ENCODE assay signal across 22 cellular contexts in the genomic region with DNA sequence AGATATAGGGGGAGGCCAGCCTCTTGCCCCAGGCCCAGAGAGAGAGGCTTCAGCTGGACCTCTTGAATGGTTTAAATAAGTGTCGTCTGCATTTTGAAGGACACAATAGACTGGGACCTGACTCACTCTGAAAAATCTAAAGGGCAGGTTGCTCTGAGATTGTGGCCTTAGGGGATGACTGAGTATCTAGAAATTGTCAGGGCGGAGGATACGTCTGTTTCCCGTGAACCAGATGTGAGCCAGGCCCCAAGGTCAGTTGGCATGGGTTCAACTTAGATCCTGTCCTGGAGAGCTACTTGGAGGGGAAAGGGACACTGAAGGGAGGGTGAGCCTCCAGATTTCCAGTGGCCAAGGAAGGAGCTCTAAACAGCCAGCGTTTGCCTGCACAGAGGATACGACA.
DNase-seq lines count a peak whose midpoint lies in the region; ATAC-seq, FAIRE-seq and TF ChIP-seq lines count a peak whose summit lies in the region.
"Had no signal": no experiment of that assay in that cellular context is flagged by ENCODE, and none has a peak within 500 bp of the region (broad histone marks: within the 10 kb centered on the region; RNA-seq: fewer than 3 reads in every experiment).

No MANE protein-coding gene starts in this region.

- no peak overlapping the region for H3K27ac ChIP-seq in liver (ENCODE audit: low read depth in 1 of 2, low read length in 2 of 2)
- no peak overlapping the region for H3K27ac ChIP-seq in HepG2 (ENCODE audit: extremely low read length, insufficient read depth, low read length)
- H3K27ac ChIP-seq in CD4-positive, alpha-beta T cell (ENCODE audit: low read depth, low read length): no peak overlapping the region
- H3K27ac ChIP-seq: cardiac muscle cell, prostate gland, RWPE1, suprapubic skin had no signal

- no TSS peak for BruUV-seq in HepG2 (replicated peaks; lab: Mats Ljungman, UMichigan)

- no peaks in the 10 kb centered on the region for H3K27me3 Mint-ChIP-seq in CD4-positive, alpha-beta T cell
- H3K27me3 Mint-ChIP-seq: natural killer cell treated with Interleukin-12 subunit alpha and Interleukin-12 subunit beta and Interleukin-15 and Interleukin-18, amount 100 ng/mL, for 72 hours had no signal

- in situ Hi-C loops in HepG2 (cut with HindIII; ENCODE audit: extremely low pct_ligation_motif_present, low pct_unique_long_range_greater_than_20kb): no loop called here
- in situ Hi-C loops in GM13976 (cut with MboI; ENCODE audit: low sequenced_read_pairs, unreplicated experiment): no loop called here

- no peaks in the 10 kb centered on the region for H3K4me1 Mint-ChIP-seq in CD4-positive, alpha-beta T cell (ENCODE audit: low read depth)

- H3K36me3 Mint-ChIP-seq in CD4-positive, alpha-beta T cell (ENCODE audit: low read depth): no peaks in the 10 kb centered on the region
- H3K36me3 Mint-ChIP-seq: natural killer cell treated with Interleukin-12 subunit alpha and Interleukin-12 subunit beta and Interleukin-15 and Interleukin-18, amount 100 ng/mL, for 72 hours had no signal

- no peak overlapping the region for H3K4me2 ChIP-seq in HepG2 (ENCODE audit: low read depth, low read length)

- no peak overlapping the region for H3K4me3 Mint-ChIP-seq in CD4-positive, alpha-beta T cell
- H3K4me3 Mint-ChIP-seq: CD14-positive monocyte; natural killer cell treated with Interleukin-12 subunit alpha and Interleukin-12 subunit beta and Interleukin-15 and Interleukin-18, amount 100 ng/mL, for 72 hours had no signal

- POLR2A ChIA-PET in HepG2 (lab: Yijun Ruan, JAX): interaction anchor here (0.6 kb wide), 1 partner anchor 110 kb away, joined by 3 read pairs; a partner anchor contains a TSS
- POLR2A ChIA-PET in CD4-positive, alpha-beta T cell (lab: Charles Lee): no interaction called here

- no peaks in the 10 kb centered on the region for H3K9me3 Mint-ChIP-seq in CD4-positive, alpha-beta T cell
- H3K9me3 Mint-ChIP-seq: natural killer cell treated with Interleukin-12 subunit alpha and Interleukin-12 subunit beta and Interleukin-15 and Interleukin-18, amount 100 ng/mL, for 72 hours had no signal

- TF ChIP-seq CTCF in liver (IDR thresholded peaks at IDR 0.05; ENCODE audit: low read depth, low read length, missing input control) (no peak), HepG2 (CRISPR knock-in tag; IDR thresholded peaks at IDR 0.05) (no peak), GM13976 (IDR thresholded peaks at IDR 0.05; ENCODE audit: borderline replicate concordance, control extremely low read depth, extremely low read depth, insufficient read depth, missing control alignments) (no peak)
- TF ChIP-seq CTCF in CD4-positive, alpha-beta T cell (IDR thresholded peaks at IDR 0.05): no peak

- no peak for TF ChIP-seq EP300 in HepG2 (IDR thresholded peaks at IDR 0.05; ENCODE audit: low read depth in 2 of 2, low read length in 2 of 2)
- TF ChIP-seq EP300 in HepG2 (CRISPR knock-in tag; IDR thresholded peaks at IDR 0.05; ENCODE audit: borderline replicate concordance): no peak

- H3K9ac ChIP-seq in liver (ENCODE audit: low read depth in 1 of 2, low read length in 2 of 2) (no peak overlapping the region), HepG2 (ENCODE audit: insufficient read depth, low read depth, low read length) (no peak overlapping the region)

- peak in 1 of 2 donors; percentile 36 for TF ChIP-seq RAD21 in liver (IDR thresholded peaks at IDR 0.05)
- TF ChIP-seq RAD21 in HepG2 (CRISPR knock-in tag; IDR thresholded peaks at IDR 0.05): no peak

- no peak for TF ChIP-seq POLR2A in HepG2 (IDR thresholded peaks at IDR 0.05; ENCODE audit: insufficient read depth in 1 of 2, low read depth in 2 of 2, low read length in 2 of 2)

- CTCF ChIA-PET in HepG2 (lab: Yijun Ruan, JAX; ENCODE audit: low intra/inter-chr PET ratio, low total read pairs): no interaction called here
- CTCF ChIA-PET in CD4-positive, alpha-beta T cell (lab: Charles Lee): no interaction called here

- H3K36me3 ChIP-seq in liver (ENCODE audit: control insufficient read depth in 4 of 4, insufficient read depth in 3 of 4, low read depth in 1 of 4, low read length in 3 of 4) (no peaks in the 10 kb centered on the region), HepG2 (replicated peaks in 1 of 2; ENCODE audit: control insufficient read depth in 1 of 2, insufficient read depth in 2 of 2, low read length in 2 of 2) (peaks cover 2 to 5% of the 10 kb centered on the region in 2 experiments; a peak in 2 of 5 replicates)
- H3K36me3 ChIP-seq: cardiac muscle cell, prostate gland, suprapubic skin had no signal

- no peak for ATAC-seq in HepG2
- no peak for ATAC-seq in CD4-positive, alpha-beta T cell (ENCODE audit: poor library complexity)
- ATAC-seq: natural killer cell treated with Interleukin-12 subunit alpha and Interleukin-12 subunit beta and Interleukin-15 and Interleukin-18, amount 100 ng/mL, for 72 hours had no signal

- peaks cover 25% of the 10 kb centered on the region for H3K79me2 ChIP-seq in HepG2 (ENCODE audit: insufficient read depth, low read length)

- no peak overlapping the region for H2AFZ ChIP-seq in HepG2 (ENCODE audit: low read length)

- DNase-seq in HepG2 (ENCODE audit: low spot score) (no peak), dermis blood vessel endothelial cell (peak; percentile 89), lung microvascular endothelial cell (ENCODE audit: low read depth in 2 of 2) (peak; percentile 36 to 93), SW480 (ENCODE audit: low spot score) (no peak), GM13976 (ENCODE audit: low spot score) (no peak)
- no peak for DNase-seq in CD4-positive, alpha-beta T cell
- DNase-seq in stimulated activated CD8-positive, alpha-beta memory T cell treated with anti-CD3 and anti-CD28 coated beads, Interleukin-4, amount 100 ng/mL, for 48 hours: no peak
- DNase-seq: activated CD4-positive, alpha-beta T cell treated with anti-CD3 and anti-CD28 coated beads for 48 hours; activated CD8-positive, alpha-beta memory T cell treated with anti-CD3 and anti-CD28 coated beads, Interleukin-2, amount 50 U/mL, for 4 hours; activated effector memory CD4-positive, alpha-beta T cell treated with Interleukin-2 at 50 U/mL for 16 hours; DMS153; KG1; NCI-H1930; NCI-H510A; SW 1271 had no signal

- no peak overlapping the region for H3K27ac Mint-ChIP-seq in CD4-positive, alpha-beta T cell
- H3K27ac Mint-ChIP-seq: natural killer cell treated with Interleukin-12 subunit alpha and Interleukin-12 subunit beta and Interleukin-15 and Interleukin-18, amount 100 ng/mL, for 72 hours had no signal

- intact Hi-C loops in HepG2 (cut with micrococcal nuclease; ENCODE audit: unreplicated experiment): no loop called here
- intact Hi-C loops in CD4-positive, alpha-beta T cell (cut with DNase I, micrococcal nuclease): no loop called here

- no peak for FAIRE-seq in HepG2 (lab: Jason Lieb, UNC)

- H3K4me3 ChIP-seq in liver (ENCODE audit: low read depth in 1 of 3, low read length in 3 of 3): no peak overlapping the region
- no peak overlapping the region for H3K4me3 ChIP-seq in HepG2 (replicated peaks in 1 of 3; ENCODE audit: insufficient read depth in 1 of 3, low read depth in 2 of 3, low read length in 3 of 3)
- H3K4me3 ChIP-seq: cardiac muscle cell, prostate gland, suprapubic skin had no signal

- WGBS in liver: 72% methylated on average over 6 of the region's 6 CpGs
- 91% methylated on average over 4 of the region's 6 CpGs for WGBS in HepG2 (ENCODE audit: low lambda C conversion rate)

- H4K20me1 ChIP-seq in HepG2 (ENCODE audit: insufficient read depth, low read length): no peaks in the 10 kb centered on the region; the same call in 1 of the 2 replicates

- no peaks in the 10 kb centered on the region for H3K9me3 ChIP-seq in liver (ENCODE audit: control insufficient read depth in 4 of 4, low read length in 3 of 4)
- no peaks in the 10 kb centered on the region for H3K9me3 ChIP-seq in HepG2 (ENCODE audit: low read length)
- H3K9me3 ChIP-seq in CD4-positive, alpha-beta T cell (ENCODE audit: control insufficient read depth, low read length): no peaks in the 10 kb centered on the region
- H3K9me3 ChIP-seq: prostate gland, suprapubic skin had no signal

- H3K27me3 ChIP-seq in liver (ENCODE audit: control insufficient read depth in 4 of 4, insufficient read depth in 4 of 4, low read length in 3 of 4) (no peaks in the 10 kb centered on the region), HepG2 (ENCODE audit: control insufficient read depth in 1 of 2, insufficient read depth in 2 of 2, low read length in 2 of 2) (no peaks in the 10 kb centered on the region)
- no peaks in the 10 kb centered on the region for H3K27me3 ChIP-seq in CD4-positive, alpha-beta T cell (ENCODE audit: control insufficient read depth, insufficient read depth, low read length)
- H3K27me3 ChIP-seq: cardiac muscle cell, suprapubic skin had no signal

- H3K4me1 ChIP-seq in liver (ENCODE audit: control insufficient read depth in 4 of 4, insufficient read depth in 4 of 4, low read length in 3 of 4) (peaks cover 0 to 11% (median 3%) of the 10 kb centered on the region in 4 donors), HepG2 (ENCODE audit: insufficient read depth, low read length) (peaks cover 51% of the 10 kb centered on the region)
- H3K4me1 ChIP-seq: prostate gland had no signal

TF ChIP-seq in liver, 16 proteins besides CTCF, POLR2A, EP300 and RAD21:
- no peak for TF ChIP-seq GABPA (IDR thresholded peaks at IDR 0.05 in 1 of 2, conservative IDR thresholded peaks at IDR 0.05 in 1 of 2)
- no peak for TF ChIP-seq EGR1 (IDR thresholded peaks at IDR 0.05; ENCODE audit: low read depth in 2 of 2)
- peak; percentile 96 for TF ChIP-seq NR2F2 (IDR thresholded peaks at IDR 0.05)
- no peak for TF ChIP-seq FOXA2 (IDR thresholded peaks at IDR 0.05)

TF ChIP-seq in HepG2, 621 proteins besides CTCF, POLR2A, EP300 and RAD21 (continues in another document):
- TF ChIP-seq KDM6A (CRISPR knock-in tag; IDR thresholded peaks at IDR 0.05; ENCODE audit: low read depth): no peak
- no peak for TF ChIP-seq SALL1 (CRISPR knock-in tag; IDR thresholded peaks at IDR 0.05)
- TF ChIP-seq, protein P1, sequence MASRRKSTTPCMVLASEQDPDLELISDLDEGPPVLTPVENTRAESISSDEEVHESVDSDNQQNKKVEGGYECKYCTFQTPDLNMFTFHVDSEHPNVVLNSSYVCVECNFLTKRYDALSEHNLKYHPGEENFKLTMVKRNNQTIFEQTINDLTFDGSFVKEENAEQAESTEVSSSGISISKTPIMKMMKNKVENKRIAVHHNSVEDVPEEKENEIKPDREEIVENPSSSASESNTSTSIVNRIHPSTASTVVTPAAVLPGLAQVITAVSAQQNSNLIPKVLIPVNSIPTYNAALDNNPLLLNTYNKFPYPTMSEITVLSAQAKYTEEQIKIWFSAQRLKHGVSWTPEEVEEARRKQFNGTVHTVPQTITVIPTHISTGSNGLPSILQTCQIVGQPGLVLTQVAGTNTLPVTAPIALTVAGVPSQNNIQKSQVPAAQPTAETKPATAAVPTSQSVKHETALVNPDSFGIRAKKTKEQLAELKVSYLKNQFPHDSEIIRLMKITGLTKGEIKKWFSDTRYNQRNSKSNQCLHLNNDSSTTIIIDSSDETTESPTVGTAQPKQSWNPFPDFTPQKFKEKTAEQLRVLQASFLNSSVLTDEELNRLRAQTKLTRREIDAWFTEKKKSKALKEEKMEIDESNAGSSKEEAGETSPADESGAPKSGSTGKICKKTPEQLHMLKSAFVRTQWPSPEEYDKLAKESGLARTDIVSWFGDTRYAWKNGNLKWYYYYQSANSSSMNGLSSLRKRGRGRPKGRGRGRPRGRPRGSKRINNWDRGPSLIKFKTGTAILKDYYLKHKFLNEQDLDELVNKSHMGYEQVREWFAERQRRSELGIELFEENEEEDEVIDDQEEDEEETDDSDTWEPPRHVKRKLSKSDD (CRISPR knock-in tag; IDR thresholded peaks at IDR 0.05; ENCODE audit: low read depth): no peak

Comparison
In these comparisons a context has a peak if more than half of its experiments do, and no peak if none do; other contexts are left out.
1. DNase-seq: peak in dermis blood vessel endothelial cell (single experiment) and lung microvascular endothelial cell (2 of 2); none in HepG2 (single experiment), SW480 (single experiment), CD4-positive, alpha-beta T cell (0 of 10), GM13976 (single experiment) and stimulated activated CD8-positive, alpha-beta memory T cell treated with anti-CD3 and anti-CD28 coated beads, Interleukin-4, amount 100 ng/mL, for 48 hours (single experiment).